ENCODE assay signal across 11 cellular contexts in genomic region chr14:69684461-69685183, GRCh38.
A peak's percentile ranks its signal among the peaks of the same experiment; 100 is the strongest.
DNase-seq lines count a peak whose midpoint lies in the region; ATAC-seq, FAIRE-seq and TF ChIP-seq lines count a peak whose summit lies in the region.
"Had no signal": no experiment of that assay in that cellular context is flagged by ENCODE, and none has a peak within 500 bp of the region (broad histone marks: within the 10 kb centered on the region; RNA-seq: fewer than 3 reads in every experiment).

No MANE protein-coding gene starts in this region.

- H3K4me2 ChIP-seq in keratinocyte (ENCODE audit: control insufficient read depth, extremely low read depth, insufficient read depth, low read depth, low read length): peak overlapping the region; percentile 58
- H3K4me2 ChIP-seq: GM23338 had no signal

- CTCF ChIA-PET in activated CD8-positive, alpha-beta memory T cell treated with anti-CD3 and anti-CD28 coated beads, Interleukin-2, amount 10 ng/mL, durations not matched to agents 7 days and 5 days (lab: Charles Lee): interaction anchor here (0.8 to 4.5 kb wide), 6 partner anchors 19 to 49 kb away, joined by 3 to 20 read pairs (median 4); no protein-coding TSS in a partner anchor

- peak; percentile 36 for FAIRE-seq in keratinocyte (lab: Jason Lieb, UNC)

- H3K9me1 ChIP-seq in keratinocyte (ENCODE audit: control insufficient read depth, extremely low read depth, insufficient read depth, low read length): peaks cover 2% of the 10 kb centered on the region

- H3K79me2 ChIP-seq in keratinocyte (ENCODE audit: control insufficient read depth, insufficient read depth, low read length): peaks cover 40% of the 10 kb centered on the region

- dilution Hi-C loops in keratinocyte (cut with MboI; ENCODE audit: extremely low pct_ligation_motif_present, low sequenced_read_pairs): no loop called here

- peaks cover 30% of the 10 kb centered on the region for H3K36me3 Mint-ChIP-seq in activated CD8-positive, alpha-beta memory T cell treated with anti-CD3 and anti-CD28 coated beads, Interleukin-2, amount 10 ng/mL, durations not matched to agents 7 days and 5 days
- peaks cover 3 to 17% of the 10 kb centered on the region in 2 donors for H3K36me3 Mint-ChIP-seq in activated T-cell treated with anti-CD3 and anti-CD28 coated beads, Interleukin-2, amount 50 U/mL, for 72 hours (ENCODE audit: insufficient read depth in 2 of 2)

- H3K9me3 ChIP-seq in keratinocyte (ENCODE audit: control insufficient read depth, low read depth, low read length) (no peaks in the 10 kb centered on the region), thymus (ENCODE audit: control insufficient read depth) (no peaks in the 10 kb centered on the region)

- H3K27ac ChIP-seq in keratinocyte (ENCODE audit: control insufficient read depth, insufficient read depth, low read length) (peak overlapping the region; percentile 99), thymus (ENCODE audit: low read depth) (peak overlapping the region; percentile 58)

- no peak for DNase-seq in activated CD8-positive, alpha-beta memory T cell treated with anti-CD3 and anti-CD28 coated beads, Interleukin-2, amount 10 ng/mL, durations not matched to agents 7 days and 5 days
- no peak for DNase-seq in activated CD8-positive, alpha-beta memory T cell treated with anti-CD3 and anti-CD28 coated beads, Interleukin-2, amount 50 U/mL, for 4 hours
- no peak for DNase-seq in activated T-cell treated with anti-CD3 and anti-CD28 coated beads, Interleukin-2, amount 50 U/mL, for 72 hours
- DNase-seq in keratinocyte (ENCODE audit: low read depth, low spot score) (no peak), ureter (ENCODE audit: low spot score) (no peak)
- DNase-seq: midbrain, NCI-H2171 had no signal

- H3K9ac ChIP-seq in keratinocyte (ENCODE audit: control insufficient read depth, extremely low read depth, insufficient read depth, low read length): peak overlapping the region; percentile 87

- H3K4me3 Mint-ChIP-seq in activated CD8-positive, alpha-beta memory T cell treated with anti-CD3 and anti-CD28 coated beads, Interleukin-2, amount 10 ng/mL, durations not matched to agents 7 days and 5 days: peak overlapping the region; percentile 14
- peak overlapping the region; percentile 72 to 79 for H3K4me3 Mint-ChIP-seq in activated T-cell treated with anti-CD3 and anti-CD28 coated beads, Interleukin-2, amount 50 U/mL, for 72 hours
- H3K4me3 Mint-ChIP-seq: GM23338 had no signal

- no peaks in the 10 kb centered on the region for H3K27me3 Mint-ChIP-seq in activated CD8-positive, alpha-beta memory T cell treated with anti-CD3 and anti-CD28 coated beads, Interleukin-2, amount 10 ng/mL, durations not matched to agents 7 days and 5 days
- H3K27me3 Mint-ChIP-seq in activated T-cell treated with anti-CD3 and anti-CD28 coated beads, Interleukin-2, amount 50 U/mL, for 72 hours (ENCODE audit: low read depth): no peaks in the 10 kb centered on the region

- 74% methylated on average over 6 of the region's 6 CpGs for WGBS in thymus

- peaks cover 3% of the 10 kb centered on the region in 2 experiments for H3K36me3 ChIP-seq in keratinocyte (ENCODE audit: control insufficient read depth in 2 of 2, extremely low read depth in 1 of 2, insufficient read depth in 2 of 2, low read length in 2 of 2)
- H3K36me3 ChIP-seq in thymus (ENCODE audit: control insufficient read depth, insufficient read depth): peaks cover 5% of the 10 kb centered on the region

- H3K27ac Mint-ChIP-seq in activated CD8-positive, alpha-beta memory T cell treated with anti-CD3 and anti-CD28 coated beads, Interleukin-2, amount 10 ng/mL, durations not matched to agents 7 days and 5 days: peak overlapping the region; percentile 80
- H3K27ac Mint-ChIP-seq in activated T-cell treated with anti-CD3 and anti-CD28 coated beads, Interleukin-2, amount 50 U/mL, for 72 hours: peak overlapping the region; percentile 81
- H3K27ac Mint-ChIP-seq: GM23338 had no signal

- peaks cover 86% of the 10 kb centered on the region for H3K4me1 Mint-ChIP-seq in activated CD8-positive, alpha-beta memory T cell treated with anti-CD3 and anti-CD28 coated beads, Interleukin-2, amount 10 ng/mL, durations not matched to agents 7 days and 5 days
- peaks cover 83% of the 10 kb centered on the region for H3K4me1 Mint-ChIP-seq in activated T-cell treated with anti-CD3 and anti-CD28 coated beads, Interleukin-2, amount 50 U/mL, for 72 hours (ENCODE audit: low read depth)

- H2AFZ ChIP-seq in keratinocyte (ENCODE audit: control insufficient read depth, low read length): no peak overlapping the region
- H2AFZ ChIP-seq: GM23338 had no signal

- TF ChIP-seq CTCF in keratinocyte (optimal IDR thresholded peaks at IDR 0.05 in 1 of 3, IDR thresholded peaks at IDR 0.05 in 1 of 3, conservative IDR thresholded peaks at IDR 0.05 in 1 of 3; ENCODE audit: extremely low read depth in 1 of 3, insufficient read depth in 2 of 3, low read length in 3 of 3): no peak

- no peaks in the 10 kb centered on the region for H3K9me3 Mint-ChIP-seq in activated CD8-positive, alpha-beta memory T cell treated with anti-CD3 and anti-CD28 coated beads, Interleukin-2, amount 10 ng/mL, durations not matched to agents 7 days and 5 days (ENCODE audit: low read depth)
- no peaks in the 10 kb centered on the region for H3K9me3 Mint-ChIP-seq in activated T-cell treated with anti-CD3 and anti-CD28 coated beads, Interleukin-2, amount 50 U/mL, for 72 hours
- H3K9me3 Mint-ChIP-seq: GM23338 had no signal

- peak; percentile 9 for ATAC-seq in activated CD8-positive, alpha-beta memory T cell treated with anti-CD3 and anti-CD28 coated beads, Interleukin-2, amount 10 ng/mL, durations not matched to agents 7 days and 5 days
- peak; percentile 23 to 26 for ATAC-seq in activated T-cell treated with anti-CD3 and anti-CD28 coated beads, Interleukin-2, amount 50 U/mL, for 72 hours (replicated peaks in 1 of 2)
- ATAC-seq in HG03460 (IDR thresholded peaks at IDR 0.05; ENCODE audit: unreplicated experiment) (no peak), HG03432 (IDR thresholded peaks at IDR 0.05; ENCODE audit: unreplicated experiment) (no peak)

- H3K4me1 ChIP-seq in keratinocyte (ENCODE audit: control insufficient read depth, extremely low read depth, insufficient read depth, low read length): peaks cover 44% of the 10 kb centered on the region
- peaks cover 16% of the 10 kb centered on the region for H3K4me1 ChIP-seq in thymus (ENCODE audit: control insufficient read depth, insufficient read depth, low read length)

- no peak overlapping the region for H3K4me3 ChIP-seq in keratinocyte (ENCODE audit: control insufficient read depth in 2 of 3, extremely low read depth in 1 of 3, insufficient read depth in 2 of 3, low read depth in 1 of 3, low read length in 3 of 3)
- no peak overlapping the region for H3K4me3 ChIP-seq in thymus (ENCODE audit: low read length)
- H3K4me3 ChIP-seq: GM23338 had no signal

- H3K27me3 ChIP-seq in keratinocyte (ENCODE audit: control insufficient read depth, extremely low read depth, insufficient read depth, low read length): no peaks in the 10 kb centered on the region
- no peaks in the 10 kb centered on the region for H3K27me3 ChIP-seq in thymus (ENCODE audit: control insufficient read depth, insufficient read depth)

- H4K20me1 ChIP-seq in keratinocyte (ENCODE audit: control insufficient read depth, extremely low read depth, insufficient read depth, low read length): no peaks in the 10 kb centered on the region

Comparison
In these comparisons a context has a peak if more than half of its experiments do, and no peak if none do; other contexts are left out.
1. ATAC-seq: peak in activated CD8-positive, alpha-beta memory T cell treated with anti-CD3 and anti-CD28 coated beads, Interleukin-2, amount 10 ng/mL, durations not matched to agents 7 days and 5 days (single experiment) and activated T-cell treated with anti-CD3 and anti-CD28 coated beads, Interleukin-2, amount 50 U/mL, for 72 hours (2 of 2); none in HG03460 (single experiment) and HG03432 (single experiment).